8 cellular contexts compared by ENCODE assay signal in the genomic region with DNA sequence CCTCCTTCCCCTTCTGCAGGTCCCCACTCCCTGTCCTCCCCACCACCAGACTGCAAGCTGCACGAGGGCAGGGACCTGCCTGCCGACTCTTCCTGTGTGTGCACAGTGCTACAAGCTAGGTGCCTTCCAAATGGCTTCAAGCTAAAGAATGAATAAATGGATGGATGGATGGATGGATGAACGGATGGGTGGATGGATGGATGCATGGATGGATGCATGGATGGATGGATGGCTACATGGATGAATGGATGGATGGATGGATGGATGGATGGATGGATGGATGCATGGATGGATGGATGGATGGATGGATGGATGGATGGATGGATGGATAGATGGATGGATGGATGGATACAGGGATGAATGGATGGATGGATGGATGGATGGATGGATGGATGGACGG. TPM values are rescaled to one million over a fixed set of nuclear protein-coding genes. Genes with fewer than 3 reads are reported as not detected.
A peak's percentile ranks its signal among the peaks of the same experiment; 100 is the strongest.
DNase-seq lines count a peak whose midpoint lies in the region; ATAC-seq lines count a peak whose summit lies in the region.
"Not testable (repeated sequence)": the region's sequence is repeated elsewhere in the genome, so short reads cannot be mapped to it uniquely, and the experiment has no call there.
"Had no signal": no experiment of that assay in that cellular context is flagged by ENCODE, and none has a peak within 500 bp of the region (broad histone marks: within the 10 kb centered on the region; RNA-seq: fewer than 3 reads in every experiment).

No MANE protein-coding gene starts in this region.

- H3K36me3 ChIP-seq in CD8-positive, alpha-beta memory T cell (ENCODE audit: insufficient read depth, low read length): peaks cover 40% of the 10 kb centered on the region

- CTCF ChIA-PET in CD8-positive, alpha-beta memory T cell (lab: Charles Lee): interaction anchor here (0.8 to 25.1 kb wide), 7 partner anchors 13 to 1250 kb away, joined by 3 to 532 read pairs (median 10); a partner anchor contains a TSS
- CTCF ChIA-PET in activated naive CD4-positive, alpha-beta T cell treated with anti-CD3 and anti-CD28 coated beads for 36 hours (lab: Charles Lee): interaction anchor here (1.0 to 3.9 kb wide), 6 partner anchors 8 to 40 kb away, joined by 3 to 21 read pairs (median 7); no protein-coding TSS in a partner anchor

- H3K27ac Mint-ChIP-seq in CD8-positive, alpha-beta memory T cell: peak overlapping the region; percentile 97 to 100 (median 99)
- peak overlapping the region; percentile 98 for H3K27ac Mint-ChIP-seq in activated CD4-positive, alpha-beta T cell treated with anti-CD3 and anti-CD28 coated beads, Interleukin-2, amount 10 ng/mL, durations not matched to agents 24 days and 14 days
- H3K27ac Mint-ChIP-seq in activated T-cell treated with anti-CD3 and anti-CD28 coated beads, Interleukin-2, amount 50 U/mL, for 24 hours: peak overlapping the region; percentile 99
- peak overlapping the region; percentile 97 for H3K27ac Mint-ChIP-seq in activated naive CD4-positive, alpha-beta T cell treated with anti-CD3 and anti-CD28 coated beads for 36 hours
- peak overlapping the region; percentile 93 for H3K27ac Mint-ChIP-seq in activated naive CD8-positive, alpha-beta T cell treated with anti-CD3 and anti-CD28 coated beads, Interleukin-2, amount 50 U/mL, for 24 hours
- H3K27ac Mint-ChIP-seq in naive thymus-derived CD8-positive, alpha-beta T cell: peak overlapping the region; percentile 97 to 100 (median 98)
- H3K27ac Mint-ChIP-seq in stimulated activated effector memory CD8-positive, alpha-beta T cell treated with anti-CD3 and anti-CD28 coated beads, Interleukin-12 subunit alpha, Interleukin-12 subunit beta, amount 100 ng/mL, for 72 hours: peak overlapping the region; percentile 95

- DNase-seq in CD8-positive, alpha-beta memory T cell; activated CD4-positive, alpha-beta T cell treated with anti-CD3 and anti-CD28 coated beads, Interleukin-2, amount 10 ng/mL, durations not matched to agents 24 days and 14 days; activated T-cell treated with anti-CD3 and anti-CD28 coated beads, Interleukin-2, amount 50 U/mL, for 24 hours; activated naive CD4-positive, alpha-beta T cell treated with anti-CD3 and anti-CD28 coated beads for 36 hours; activated naive CD8-positive, alpha-beta T cell treated with anti-CD3 and anti-CD28 coated beads, Interleukin-2, amount 50 U/mL, for 24 hours; naive thymus-derived CD8-positive, alpha-beta T cell; stimulated activated effector memory CD8-positive, alpha-beta T cell treated with anti-CD3 and anti-CD28 coated beads, Interleukin-12 subunit alpha, Interleukin-12 subunit beta, amount 100 ng/mL, for 72 hours (ENCODE audit: low spot score in 2 of 2): not testable (repeated sequence)

- H3K27ac ChIP-seq in CD8-positive, alpha-beta memory T cell (ENCODE audit: low read depth, low read length): not testable (repeated sequence)

- H3K9me3 ChIP-seq in CD8-positive, alpha-beta memory T cell (ENCODE audit: low read length): not testable (repeated sequence)

- H3K9me3 Mint-ChIP-seq in CD8-positive, alpha-beta memory T cell; activated CD4-positive, alpha-beta T cell treated with anti-CD3 and anti-CD28 coated beads, Interleukin-2, amount 10 ng/mL, durations not matched to agents 24 days and 14 days; activated T-cell treated with anti-CD3 and anti-CD28 coated beads, Interleukin-2, amount 50 U/mL, for 24 hours; activated naive CD4-positive, alpha-beta T cell treated with anti-CD3 and anti-CD28 coated beads for 36 hours; activated naive CD8-positive, alpha-beta T cell treated with anti-CD3 and anti-CD28 coated beads, Interleukin-2, amount 50 U/mL, for 24 hours; naive thymus-derived CD8-positive, alpha-beta T cell; stimulated activated effector memory CD8-positive, alpha-beta T cell treated with anti-CD3 and anti-CD28 coated beads, Interleukin-12 subunit alpha, Interleukin-12 subunit beta, amount 100 ng/mL, for 72 hours: not testable (repeated sequence)

- H3K4me1 Mint-ChIP-seq in CD8-positive, alpha-beta memory T cell: peaks cover 95 to 98% (median 96%) of the 10 kb centered on the region in 3 donors
- H3K4me1 Mint-ChIP-seq in activated CD4-positive, alpha-beta T cell treated with anti-CD3 and anti-CD28 coated beads, Interleukin-2, amount 10 ng/mL, durations not matched to agents 24 days and 14 days: peaks cover 92% of the 10 kb centered on the region
- H3K4me1 Mint-ChIP-seq in activated T-cell treated with anti-CD3 and anti-CD28 coated beads, Interleukin-2, amount 50 U/mL, for 24 hours (ENCODE audit: low read depth): peaks cover 98% of the 10 kb centered on the region
- H3K4me1 Mint-ChIP-seq in activated naive CD4-positive, alpha-beta T cell treated with anti-CD3 and anti-CD28 coated beads for 36 hours (ENCODE audit: low read depth): peaks cover 98% of the 10 kb centered on the region
- peaks cover 97% of the 10 kb centered on the region for H3K4me1 Mint-ChIP-seq in activated naive CD8-positive, alpha-beta T cell treated with anti-CD3 and anti-CD28 coated beads, Interleukin-2, amount 50 U/mL, for 24 hours
- H3K4me1 Mint-ChIP-seq in naive thymus-derived CD8-positive, alpha-beta T cell: peaks cover 70 to 97% (median 96%) of the 10 kb centered on the region in 4 donors
- H3K4me1 Mint-ChIP-seq in stimulated activated effector memory CD8-positive, alpha-beta T cell treated with anti-CD3 and anti-CD28 coated beads, Interleukin-12 subunit alpha, Interleukin-12 subunit beta, amount 100 ng/mL, for 72 hours: peaks cover 97% of the 10 kb centered on the region

- H3K27me3 Mint-ChIP-seq in CD8-positive, alpha-beta memory T cell; activated CD4-positive, alpha-beta T cell treated with anti-CD3 and anti-CD28 coated beads, Interleukin-2, amount 10 ng/mL, durations not matched to agents 24 days and 14 days; activated T-cell treated with anti-CD3 and anti-CD28 coated beads, Interleukin-2, amount 50 U/mL, for 24 hours; activated naive CD4-positive, alpha-beta T cell treated with anti-CD3 and anti-CD28 coated beads for 36 hours (ENCODE audit: low read depth); activated naive CD8-positive, alpha-beta T cell treated with anti-CD3 and anti-CD28 coated beads, Interleukin-2, amount 50 U/mL, for 24 hours; naive thymus-derived CD8-positive, alpha-beta T cell: not testable (repeated sequence)

- H3K4me1 ChIP-seq in CD8-positive, alpha-beta memory T cell (ENCODE audit: insufficient read depth, low read length): peaks cover 98% of the 10 kb centered on the region

- not testable (repeated sequence) for H3K27me3 ChIP-seq in CD8-positive, alpha-beta memory T cell (ENCODE audit: insufficient read depth, low read length, poor library complexity, severe bottlenecking)

- H3K4me3 Mint-ChIP-seq in CD8-positive, alpha-beta memory T cell: peak overlapping the region; percentile 76 to 94 (median 84)
- H3K4me3 Mint-ChIP-seq in activated CD4-positive, alpha-beta T cell treated with anti-CD3 and anti-CD28 coated beads, Interleukin-2, amount 10 ng/mL, durations not matched to agents 24 days and 14 days: peak overlapping the region; percentile 90
- H3K4me3 Mint-ChIP-seq in activated T-cell treated with anti-CD3 and anti-CD28 coated beads, Interleukin-2, amount 50 U/mL, for 24 hours: peak overlapping the region; percentile 72
- peak overlapping the region; percentile 73 for H3K4me3 Mint-ChIP-seq in activated naive CD4-positive, alpha-beta T cell treated with anti-CD3 and anti-CD28 coated beads for 36 hours
- not testable (repeated sequence) for H3K4me3 Mint-ChIP-seq in activated naive CD8-positive, alpha-beta T cell treated with anti-CD3 and anti-CD28 coated beads, Interleukin-2, amount 50 U/mL, for 24 hours
- H3K4me3 Mint-ChIP-seq in naive thymus-derived CD8-positive, alpha-beta T cell: peak overlapping the region; percentile 71 to 94 (median 82)
- H3K4me3 Mint-ChIP-seq in stimulated activated effector memory CD8-positive, alpha-beta T cell treated with anti-CD3 and anti-CD28 coated beads, Interleukin-12 subunit alpha, Interleukin-12 subunit beta, amount 100 ng/mL, for 72 hours: peak overlapping the region; percentile 89

- peak overlapping the region; percentile 39 for H3K4me3 ChIP-seq in CD8-positive, alpha-beta memory T cell (ENCODE audit: low read length)

- POLR2A ChIA-PET in CD8-positive, alpha-beta memory T cell (lab: Charles Lee): interaction anchor here (0.7 to 10.3 kb wide), 8 partner anchors 9 to 39 kb away, joined by 3 to 169 read pairs (median 8); no protein-coding TSS in a partner anchor
- POLR2A ChIA-PET in naive thymus-derived CD8-positive, alpha-beta T cell (lab: Charles Lee): interaction anchor here (1.4 to 76.3 kb wide), 4 partner anchors 2 to 1087 kb away, joined by 4 to 2798 read pairs (median 2057); a partner anchor contains a TSS

- peaks cover 5 to 74% (median 23%) of the 10 kb centered on the region in 3 donors for H3K36me3 Mint-ChIP-seq in CD8-positive, alpha-beta memory T cell
- peaks cover 49% of the 10 kb centered on the region for H3K36me3 Mint-ChIP-seq in activated CD4-positive, alpha-beta T cell treated with anti-CD3 and anti-CD28 coated beads, Interleukin-2, amount 10 ng/mL, durations not matched to agents 24 days and 14 days (ENCODE audit: low read depth)
- peaks cover 83% of the 10 kb centered on the region for H3K36me3 Mint-ChIP-seq in activated T-cell treated with anti-CD3 and anti-CD28 coated beads, Interleukin-2, amount 50 U/mL, for 24 hours (ENCODE audit: low read depth)
- peaks cover 71% of the 10 kb centered on the region for H3K36me3 Mint-ChIP-seq in activated naive CD4-positive, alpha-beta T cell treated with anti-CD3 and anti-CD28 coated beads for 36 hours (ENCODE audit: low read depth)
- H3K36me3 Mint-ChIP-seq in activated naive CD8-positive, alpha-beta T cell treated with anti-CD3 and anti-CD28 coated beads, Interleukin-2, amount 50 U/mL, for 24 hours (ENCODE audit: low read depth): peaks cover 27% of the 10 kb centered on the region
- H3K36me3 Mint-ChIP-seq in naive thymus-derived CD8-positive, alpha-beta T cell: peaks cover 9 to 75% (median 35%) of the 10 kb centered on the region in 3 donors
- peaks cover 84% of the 10 kb centered on the region for H3K36me3 Mint-ChIP-seq in stimulated activated effector memory CD8-positive, alpha-beta T cell treated with anti-CD3 and anti-CD28 coated beads, Interleukin-12 subunit alpha, Interleukin-12 subunit beta, amount 100 ng/mL, for 72 hours

- intact Hi-C loops in activated CD4-positive, alpha-beta T cell treated with anti-CD3 and anti-CD28 coated beads, Interleukin-2, amount 10 ng/mL, durations not matched to agents 24 days and 14 days (cut with micrococcal nuclease); activated naive CD4-positive, alpha-beta T cell treated with anti-CD3 and anti-CD28 coated beads for 36 hours (cut with micrococcal nuclease): not testable (repeated sequence)

- ATAC-seq in activated naive CD8-positive, alpha-beta T cell treated with anti-CD3 and anti-CD28 coated beads, Interleukin-2, amount 50 U/mL, for 24 hours; naive thymus-derived CD8-positive, alpha-beta T cell; stimulated activated effector memory CD8-positive, alpha-beta T cell treated with anti-CD3 and anti-CD28 coated beads, Interleukin-12 subunit alpha, Interleukin-12 subunit beta, amount 100 ng/mL, for 72 hours: not testable (repeated sequence)

RNA-seq across cellular contexts. Expression of a gene that starts 43.2 kb away (rescaled TPM):
- 10 to 100 TPM; 42.0 to 42.5 TPM for total RNA-seq in CD8-positive, alpha-beta memory T cell
- 9.7 TPM for polyA plus RNA-seq in CD8-positive, alpha-beta memory T cell
- total RNA-seq in activated CD4-positive, alpha-beta T cell treated with anti-CD3 and anti-CD28 coated beads, Interleukin-2, amount 10 ng/mL, durations not matched to agents 24 days and 14 days: 48.2 and 48.5 TPM in 2 replicates
- 10 to 100 TPM; 71.7 to 71.9 TPM for total RNA-seq in activated naive CD4-positive, alpha-beta T cell treated with anti-CD3 and anti-CD28 coated beads for 36 hours
- total RNA-seq in naive thymus-derived CD8-positive, alpha-beta T cell: 100 to 1,000 TPM; 206 to 209 TPM
- 10 to 100 TPM in 1 of 3 donors, 1 to 10 TPM in 2; 8.2 to 12.1 (median 9.5) TPM for polyA plus RNA-seq in naive thymus-derived CD8-positive, alpha-beta T cell
- polyA plus RNA-seq: CD14-positive monocyte had no signal
